8 cellular contexts compared by ENCODE assay signal in genomic region chr7:139482662-139483466, GRCh38. TPM values are rescaled to one million over a fixed set of nuclear protein-coding genes. Genes with fewer than 3 reads are reported as not detected.
DNase-seq lines count a peak whose midpoint lies in the region; ATAC-seq and FAIRE-seq lines count a peak whose summit lies in the region.

No MANE protein-coding gene starts in this region.

- peaks cover 0 to 5% of the 10 kb centered on the region in 2 donors for H3K4me1 ChIP-seq in small intestine (ENCODE audit: control insufficient read depth in 2 of 2, insufficient read depth in 1 of 2, low read depth in 1 of 2, low read length in 1 of 2)

- H3K4me3 Mint-ChIP-seq in activated naive CD8-positive, alpha-beta T cell, result peak overlapping the region; percentile 76
- H3K4me3 Mint-ChIP-seq in stimulated activated memory B cell treated with anti-CD40 and anti-IgM and Interleukin-4, amounts not matched to agents 10 μg/mL and 1 μg/mL and 100 μg/mL, for 72 hours, result peak overlapping the region; percentile 18

- H3K36me3 ChIP-seq in small intestine (ENCODE audit: control insufficient read depth in 2 of 2, insufficient read depth in 2 of 2, low read length in 2 of 2), result no peaks in the 10 kb centered on the region

- no peak overlapping the region for H3K27ac ChIP-seq in small intestine (ENCODE audit: low read depth in 1 of 2, low read length in 1 of 2)

- WGBS in small intestine, 3 donors, result 2 to 5% (median 3%) methylated on average over 60 to 90 of the region's 90 CpGs

- FAIRE-seq in small intestine (lab: Jason Lieb, UNC), result no peak

- no peaks in the 10 kb centered on the region for H3K9me3 ChIP-seq in small intestine (ENCODE audit: control insufficient read depth, low read depth)

- H3K27ac Mint-ChIP-seq in activated naive CD8-positive, alpha-beta T cell, result no peak overlapping the region
- H3K27ac Mint-ChIP-seq in stimulated activated memory B cell treated with anti-CD40 and anti-IgM and Interleukin-4, amounts not matched to agents 10 μg/mL and 1 μg/mL and 100 μg/mL, for 72 hours, result no peak overlapping the region

- H3K27me3 Mint-ChIP-seq in activated naive CD8-positive, alpha-beta T cell, result peaks cover 9% of the 10 kb centered on the region
- H3K27me3 Mint-ChIP-seq in stimulated activated memory B cell treated with anti-CD40 and anti-IgM and Interleukin-4, amounts not matched to agents 10 μg/mL and 1 μg/mL and 100 μg/mL, for 72 hours, result peaks cover 53% of the 10 kb centered on the region

- DNase-seq in activated effector memory CD4-positive, alpha-beta T cell treated with anti-CD3 and anti-CD28 coated beads, Interleukin-2, amount 50 U/mL, for 16 hours, result peak; percentile 64
- no peak for DNase-seq in activated effector memory CD4-positive, alpha-beta T cell treated with Interleukin-2 at 50 U/mL for 16 hours
- DNase-seq in islet precursor cell (peak; percentile 78), small intestine (no peak)

- peak overlapping the region in 1 of 2 donors; percentile 34 for H3K4me3 ChIP-seq in small intestine (ENCODE audit: low read depth in 1 of 2, low read length in 2 of 2)

- peaks cover 7 to 19% of the 10 kb centered on the region in 2 donors for H3K27me3 ChIP-seq in small intestine (ENCODE audit: control insufficient read depth in 2 of 2, insufficient read depth in 2 of 2, low read length in 2 of 2)

- H3K4me1 Mint-ChIP-seq in activated naive CD8-positive, alpha-beta T cell (ENCODE audit: low read depth), result peaks cover 6% of the 10 kb centered on the region
- no peaks in the 10 kb centered on the region for H3K4me1 Mint-ChIP-seq in stimulated activated memory B cell treated with anti-CD40 and anti-IgM and Interleukin-4, amounts not matched to agents 10 μg/mL and 1 μg/mL and 100 μg/mL, for 72 hours

- no peaks in the 10 kb centered on the region for H3K9me3 Mint-ChIP-seq in activated naive CD8-positive, alpha-beta T cell (ENCODE audit: low read depth)
- no peaks in the 10 kb centered on the region for H3K9me3 Mint-ChIP-seq in stimulated activated memory B cell treated with anti-CD40 and anti-IgM and Interleukin-4, amounts not matched to agents 10 μg/mL and 1 μg/mL and 100 μg/mL, for 72 hours

- H3K36me3 Mint-ChIP-seq in activated naive CD8-positive, alpha-beta T cell, result no peaks in the 10 kb centered on the region
- no peaks in the 10 kb centered on the region for H3K36me3 Mint-ChIP-seq in stimulated activated memory B cell treated with anti-CD40 and anti-IgM and Interleukin-4, amounts not matched to agents 10 μg/mL and 1 μg/mL and 100 μg/mL, for 72 hours

- ATAC-seq in HG03520 (IDR thresholded peaks at IDR 0.05; ENCODE audit: unreplicated experiment) (peak; percentile 31), GM21515 (IDR thresholded peaks at IDR 0.05; ENCODE audit: unreplicated experiment) (no peak)
- peak; percentile 25 for ATAC-seq in stimulated activated memory B cell treated with anti-CD40 and anti-IgM and Interleukin-4, amounts not matched to agents 10 μg/mL and 1 μg/mL and 100 μg/mL, for 72 hours

RNA-seq across cellular contexts. Expression of gene KLRG2, which starts 0.6 kb away (rescaled TPM):
- not detected for polyA plus RNA-seq in small intestine

RNA-seq across cellular contexts. Expression of gene CLEC2L, which starts 40.6 kb away (rescaled TPM):
- 1 to 10 TPM in 1 of 3 donors, not detected in 2; 1.4 TPM for polyA plus RNA-seq in small intestine

Comparison
In these comparisons a context has a peak if more than half of its experiments do, and no peak if none do; other contexts are left out.
1. DNase-seq: peak in activated effector memory CD4-positive, alpha-beta T cell treated with anti-CD3 and anti-CD28 coated beads, Interleukin-2, amount 50 U/mL, for 16 hours (single experiment) and islet precursor cell (single experiment); none in activated effector memory CD4-positive, alpha-beta T cell treated with Interleukin-2 at 50 U/mL for 16 hours (single experiment) and small intestine (single experiment).